13 cellular contexts compared by ENCODE assay signal in genomic region chr7:134553976-134554375, GRCh38. TPM values are rescaled to one million over a fixed set of nuclear protein-coding genes. Genes with fewer than 3 reads are reported as not detected.
A peak's percentile ranks its signal among the peaks of the same experiment; 100 is the strongest.
DNase-seq lines count a peak whose midpoint lies in the region; ATAC-seq, FAIRE-seq and TF ChIP-seq lines count a peak whose summit lies in the region.
"Had no signal": no experiment of that assay in that cellular context is flagged by ENCODE, and none has a peak within 500 bp of the region (broad histone marks: within the 10 kb centered on the region; RNA-seq: fewer than 3 reads in every experiment).

No MANE protein-coding gene starts in this region.

- intact Hi-C loops in Right ventricle myocardium inferior (cut with DNase I) = no loop called here

- no peak overlapping the region for H2AK5ac ChIP-seq in H9 (ENCODE audit: insufficient read length, low read length)

- H2BK12ac ChIP-seq in H9 (ENCODE audit: insufficient read length, low read depth, low read length) = no peak overlapping the region

- dilution Hi-C loops in keratinocyte (cut with MboI; ENCODE audit: extremely low pct_ligation_motif_present, low sequenced_read_pairs) = no loop called here

- H3K36me3 Mint-ChIP-seq in H9 (ENCODE audit: insufficient read depth in 1 of 3, low read depth in 3 of 3) = no peaks in the 10 kb centered on the region

- H3K9ac ChIP-seq in H9 (ENCODE audit: extremely low read depth, insufficient read length, low read length) = no peak overlapping the region
- H3K9ac ChIP-seq in keratinocyte (ENCODE audit: control insufficient read depth, extremely low read depth, insufficient read depth, low read length) = no peak overlapping the region

- H4K91ac ChIP-seq in H9 (ENCODE audit: insufficient read length, low read depth, low read length) = no peak overlapping the region

- H2BK15ac ChIP-seq in H9 (ENCODE audit: low read depth, low read length) = no peak overlapping the region

- no peak overlapping the region for H3K4ac ChIP-seq in H9 (ENCODE audit: low read depth, low read length)

- no peaks in the 10 kb centered on the region for H4K20me1 ChIP-seq in H9 (ENCODE audit: control insufficient read depth, insufficient read depth, insufficient read length)
- no peaks in the 10 kb centered on the region for H4K20me1 ChIP-seq in keratinocyte (ENCODE audit: control insufficient read depth, extremely low read depth, insufficient read depth, low read length)

- DNase-seq in Caki2 (ENCODE audit: low read depth) = peak; percentile 23
- DNase-seq in H9 = peak; percentile 58
- DNase-seq in keratinocyte (ENCODE audit: low read depth, low spot score) = no peak
- no peak for DNase-seq in Right ventricle myocardium inferior (ENCODE audit: missing footprints)
- DNase-seq in retina = no peak
- no peak for DNase-seq in ureter (ENCODE audit: low spot score)
- DNase-seq: midbrain, NCI-H2107 had no signal

- H2AFZ ChIP-seq in H9 (ENCODE audit: low read length) (no peak overlapping the region), keratinocyte (ENCODE audit: control insufficient read depth, low read length) (no peak overlapping the region)

- no peaks in the 10 kb centered on the region for H3K79me1 ChIP-seq in H9 (ENCODE audit: insufficient read depth, low read depth, low read length, poor library complexity, severe bottlenecking)

- H3K23ac ChIP-seq in H9 (ENCODE audit: insufficient read length, low read depth, low read length) = no peak overlapping the region

- H3K27me3 Mint-ChIP-seq in H9 (ENCODE audit: low read depth) = peaks cover 6% of the 10 kb centered on the region; the same call in 1 of the 2 replicates

- no peak overlapping the region for H3K4me3 Mint-ChIP-seq in H9

- H3K27me3 ChIP-seq in H9 (ENCODE audit: insufficient read depth, low read length) = no peaks in the 10 kb centered on the region
- no peaks in the 10 kb centered on the region for H3K27me3 ChIP-seq in keratinocyte (ENCODE audit: control insufficient read depth, extremely low read depth, insufficient read depth, low read length)
- H3K27me3 ChIP-seq: ascending aorta had no signal

- no peaks in the 10 kb centered on the region for H3K23me2 ChIP-seq in H9 (ENCODE audit: insufficient read length, low read depth, low read length, poor library complexity, severe bottlenecking)

- in situ Hi-C loops in Caki2 (cut with HindIII; ENCODE audit: low pct_unique_long_range_greater_than_20kb, low sequenced_read_pairs) = no loop called here

- H3K4me2 ChIP-seq in H9 (ENCODE audit: insufficient read depth, insufficient read length, low read length) (no peak overlapping the region), keratinocyte (ENCODE audit: control insufficient read depth, extremely low read depth, insufficient read depth, low read depth, low read length) (no peak overlapping the region)

- H3K9me3 ChIP-seq in H9 (ENCODE audit: control insufficient read depth, low read depth, low read length) = no peaks in the 10 kb centered on the region
- H3K9me3 ChIP-seq in keratinocyte (ENCODE audit: control insufficient read depth, low read depth, low read length) = no peaks in the 10 kb centered on the region
- H3K9me3 ChIP-seq: ascending aorta had no signal

- H3K27ac Mint-ChIP-seq in H9 = peak overlapping the region in 1 of 3 experiments; percentile 74; a peak in 1 of 7 replicates

- peaks cover 7 to 19% of the 10 kb centered on the region in 2 experiments for H3K4me1 Mint-ChIP-seq in H9

- WGBS in H9 (ENCODE audit: extremely low coverage, insufficient read length, low lambda C conversion rate) = no CpG with 5 or more reads among the region's 4 CpGs

- H3K4me1 ChIP-seq in H9 (ENCODE audit: insufficient read depth, low read length) (no peaks in the 10 kb centered on the region), keratinocyte (ENCODE audit: control insufficient read depth, extremely low read depth, insufficient read depth, low read length) (peaks cover 4% of the 10 kb centered on the region)
- H3K4me1 ChIP-seq: ascending aorta had no signal

- H2BK5ac ChIP-seq in H9 (ENCODE audit: insufficient read length, low read length) = no peak overlapping the region

- no peak overlapping the region for H4K8ac ChIP-seq in H9 (replicated peaks; ENCODE audit: insufficient read length, low read depth, low read length)

- H3K56ac ChIP-seq in H9 (ENCODE audit: insufficient read length, low read depth, low read length) = no peak overlapping the region

- H2BK20ac ChIP-seq in H9 (ENCODE audit: low read depth, low read length, poor library complexity, severe bottlenecking) = no peak overlapping the region

- TF ChIP-seq CTCF in H9 (conservative IDR thresholded peaks at IDR 0.05) (peak; percentile 52; the same call in 2 of the 3 replicates), VCaP (conservative IDR thresholded peaks at IDR 0.05) (peak; percentile 21), keratinocyte (optimal IDR thresholded peaks at IDR 0.05 in 1 of 3, IDR thresholded peaks at IDR 0.05 in 1 of 3, conservative IDR thresholded peaks at IDR 0.05 in 1 of 3; ENCODE audit: extremely low read depth in 1 of 3, insufficient read depth in 2 of 3, low read length in 3 of 3) (peak; percentile 37 to 53 (median 43))

- H3K27ac ChIP-seq in H9 (ENCODE audit: insufficient read length, low read depth, low read length) (no peak overlapping the region), VCaP (no peak overlapping the region), keratinocyte (ENCODE audit: control insufficient read depth, insufficient read depth, low read length) (no peak overlapping the region)
- H3K27ac ChIP-seq: ascending aorta had no signal

- no peak for FAIRE-seq in keratinocyte (lab: Jason Lieb, UNC)
- FAIRE-seq: H54 had no signal

- H4K5ac ChIP-seq in H9 (ENCODE audit: insufficient read length, low read depth, low read length) = no peak overlapping the region

- no peaks in the 10 kb centered on the region for H3K9me3 Mint-ChIP-seq in H9

- ATAC-seq in Right ventricle myocardium inferior (no peak), HG03139 (IDR thresholded peaks at IDR 0.05; ENCODE audit: unreplicated experiment) (no peak)

- H2BK120ac ChIP-seq in H9 (ENCODE audit: low read depth, low read length, poor library complexity, severe bottlenecking) = no peak overlapping the region

- no peak overlapping the region for H3K18ac ChIP-seq in H9 (ENCODE audit: insufficient read length, low read depth, low read length)

- H3K4me3 ChIP-seq in keratinocyte (ENCODE audit: control insufficient read depth in 2 of 3, extremely low read depth in 1 of 3, insufficient read depth in 2 of 3, low read depth in 1 of 3, low read length in 3 of 3) = no peak overlapping the region
- H3K4me3 ChIP-seq: ascending aorta had no signal

- no peaks in the 10 kb centered on the region for H3K36me3 ChIP-seq in keratinocyte (ENCODE audit: control insufficient read depth in 2 of 2, extremely low read depth in 1 of 2, insufficient read depth in 2 of 2, low read length in 2 of 2)
- H3K36me3 ChIP-seq: ascending aorta had no signal

- no peaks in the 10 kb centered on the region for H3K79me2 ChIP-seq in H9 (ENCODE audit: insufficient read depth, low read length)
- no peaks in the 10 kb centered on the region for H3K79me2 ChIP-seq in keratinocyte (ENCODE audit: control insufficient read depth, insufficient read depth, low read length)

- H3K14ac ChIP-seq in H9 (ENCODE audit: insufficient read depth, low read length) = no peak overlapping the region

- H3K9me1 ChIP-seq in keratinocyte (ENCODE audit: control insufficient read depth, extremely low read depth, insufficient read depth, low read length) = no peaks in the 10 kb centered on the region

- H3T11ph ChIP-seq in H9 (ENCODE audit: low read length) = no peak overlapping the region

RNA-seq across cellular contexts. Expression of gene AKR1B15, which starts 5.1 kb away (rescaled TPM):
- total RNA-seq in Caki2 (2014; rRNA removed; shearing (Covaris generic); ENCODE audit: low replicate concordance) = 0.72 and 4.3 TPM in 2 replicates
- total RNA-seq in H9 (2021) = not detected in 2 replicates
- 0.15 to 0.48 TPM (median 0.28 TPM) in 3 replicates for polyA plus RNA-seq in keratinocyte
- 2.2 TPM for polyA plus RNA-seq in keratinocyte (2011; ENCODE audit: low read depth)
- 0.14 and 0.15 TPM in 2 replicates for polyA plus RNA-seq in keratinocyte (2011; cell fraction: cytosol; rRNA removed)
- 0.25 and 0.28 TPM in 2 replicates for polyA plus RNA-seq in keratinocyte (2011; cell fraction: nucleus; rRNA removed)
- 0.06 and 0.72 TPM in 2 replicates for polyA plus RNA-seq in keratinocyte (2012; ENCODE audit: low replicate concordance)
- 0.22 to 0.23 TPM in 2 of 3 replicates, not detected in the other for polyA minus RNA-seq in keratinocyte
- not detected for polyA minus RNA-seq in keratinocyte (2011; cell fraction: cytosol; rRNA and poly(A)+ RNA removed)
- not detected in 2 replicates for polyA minus RNA-seq in keratinocyte (2011; cell fraction: nucleus; rRNA and poly(A)+ RNA removed)
- not detected for total RNA-seq in Right ventricle myocardium inferior
- total RNA-seq in ureter = 1.6 TPM
- total RNA-seq: ascending aorta; T-helper 1 cell treated with Interleukin-12 subunit alpha and Interleukin-12 subunit beta and Interleukin-4 antibody, amounts not matched to agents 30 ng/mL and 1 ng/mL, for 36 hours had no signal

RNA-seq across cellular contexts. Expression of gene AKR1B10, which starts 26.6 kb away (rescaled TPM):
- 4,788 and 4,821 TPM in 2 replicates for total RNA-seq in Caki2 (2014; rRNA removed; shearing (Covaris generic); ENCODE audit: low replicate concordance)
- total RNA-seq in H9 (2021) = not detected in 2 replicates
- polyA plus RNA-seq in keratinocyte = 2.7 to 22.5 TPM (median 13.2 TPM) in 3 replicates
- polyA plus RNA-seq in keratinocyte (2011; ENCODE audit: low read depth) = 9.6 TPM
- 4.6 and 8.0 TPM in 2 replicates for polyA plus RNA-seq in keratinocyte (2011; cell fraction: cytosol; rRNA removed)
- polyA plus RNA-seq in keratinocyte (2011; cell fraction: nucleus; rRNA removed) = 4.2 and 7.1 TPM in 2 replicates
- 2.3 and 19.2 TPM in 2 replicates for polyA plus RNA-seq in keratinocyte (2012; ENCODE audit: low replicate concordance)
- 0.62 to 10.2 TPM (median 6.8 TPM) in 3 replicates for polyA minus RNA-seq in keratinocyte
- polyA minus RNA-seq in keratinocyte (2011; cell fraction: cytosol; rRNA and poly(A)+ RNA removed) = 3.3 TPM
- 1.1 and 1.5 TPM in 2 replicates for polyA minus RNA-seq in keratinocyte (2011; cell fraction: nucleus; rRNA and poly(A)+ RNA removed)
- total RNA-seq in Right ventricle myocardium inferior = not detected
- total RNA-seq in ureter = 11.1 TPM
- total RNA-seq: ascending aorta; T-helper 1 cell treated with Interleukin-12 subunit alpha and Interleukin-12 subunit beta and Interleukin-4 antibody, amounts not matched to agents 30 ng/mL and 1 ng/mL, for 36 hours had no signal

Comparison
In these comparisons a context has a peak if more than half of its experiments do, and no peak if none do; other contexts are left out.
1. DNase-seq: peak in Caki2 (single experiment) and H9 (single experiment); none in keratinocyte (single experiment), Right ventricle myocardium inferior (single experiment), retina (single experiment) and ureter (single experiment).
2. RNA of gene AKR1B10, which starts 26.6 kb away (total RNA-seq): 4,788 to 4,821 TPM in Caki2; 11.1 TPM in ureter (single experiment), not detected in Right ventricle myocardium inferior (single experiment) and not detected in H9; every median in the first group is over 100 times any median in the second.
3. Peak in every context shown above with its lines, with median percentiles within 50 percentile points of each other: CTCF ChIP-seq.